ENCODE assay signal across 20 cellular contexts in the genomic region with DNA sequence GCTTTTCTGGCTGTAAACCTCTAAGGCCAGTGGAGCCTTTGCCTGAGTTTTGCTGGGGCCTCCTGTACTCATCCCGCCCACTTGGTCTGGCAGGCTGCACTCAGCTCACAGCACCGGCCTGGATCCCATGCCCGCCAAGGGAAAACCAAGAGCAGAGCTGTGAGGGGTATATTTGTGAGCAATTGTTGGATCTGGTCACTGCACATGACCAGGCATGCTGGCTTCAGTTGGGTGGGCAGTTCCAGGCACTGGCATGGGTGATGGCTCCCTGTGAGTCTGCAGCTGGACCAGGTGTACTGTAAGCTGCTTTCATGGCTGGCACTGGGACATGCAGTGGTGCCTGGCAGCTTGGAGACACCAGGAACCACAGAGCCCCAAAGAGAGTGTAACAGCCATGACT.
"Had no signal": no experiment of that assay in that cellular context is flagged by ENCODE, and none has a peak within 500 bp of the region (broad histone marks: within the 10 kb centered on the region; RNA-seq: fewer than 3 reads in every experiment).

No MANE protein-coding gene starts in this region.

- H3K4me1 Mint-ChIP-seq: endodermal cell, immature natural killer cell, naive B cell, nephron progenitor cell had no signal

- H3K36me3 Mint-ChIP-seq: immature natural killer cell, naive B cell had no signal

- H3K9me3 Mint-ChIP-seq: nephron progenitor cell had no signal

- H3K4me1 ChIP-seq: colonic mucosa, foreskin keratinocyte, left ventricle myocardium inferior, lower lobe of right lung had no signal

- DNase-seq: colonic mucosa; dermis blood vessel endothelial cell; endodermal cell; erythroblast; foreskin keratinocyte; immature natural killer cell; left cardiac atrium; left ventricle myocardium inferior; lower lobe of right lung; mesendoderm; naive B cell; nephron progenitor cell; stimulated activated CD4-positive, alpha-beta T cell treated with anti-CD3 and anti-CD28 coated beads, Interleukin-2, amount 100 ng/mL, for 24 hours; stimulated activated CD4-positive, alpha-beta T cell treated with anti-CD3 and anti-CD28 coated beads, Interleukin-4, amount 100 ng/mL, for 4 hours; stimulated activated naive CD4-positive, alpha-beta T cell; stomach; trophoblast cell had no signal

- H3K27me3 Mint-ChIP-seq: naive B cell had no signal

- H3K9me3 ChIP-seq: colonic mucosa, left ventricle myocardium inferior, lower lobe of right lung, neutrophil, stomach had no signal

- H3K27me3 ChIP-seq: colonic mucosa, foreskin keratinocyte, neutrophil, stomach had no signal

- H3K36me3 ChIP-seq: colonic mucosa, left ventricle myocardium inferior, lower lobe of right lung, neutrophil, stomach had no signal

- H3K4me3 ChIP-seq: colonic mucosa, left ventricle myocardium inferior, lower lobe of right lung, skin epidermis, stomach had no signal

- H3K27ac Mint-ChIP-seq: endodermal cell, immature natural killer cell, naive B cell, nephron progenitor cell had no signal

- H3K4me3 Mint-ChIP-seq: endodermal cell, immature natural killer cell, naive B cell, nephron progenitor cell had no signal

- ATAC-seq: foreskin keratinocyte, left cardiac atrium, lower lobe of right lung, sciatic nerve had no signal

- H3K27ac ChIP-seq: colonic mucosa, foreskin keratinocyte, left ventricle myocardium inferior, lower lobe of right lung, neutrophil, skin epidermis, stomach had no signal
